1 cellular context compared by ENCODE assay signal in the genomic region with DNA sequence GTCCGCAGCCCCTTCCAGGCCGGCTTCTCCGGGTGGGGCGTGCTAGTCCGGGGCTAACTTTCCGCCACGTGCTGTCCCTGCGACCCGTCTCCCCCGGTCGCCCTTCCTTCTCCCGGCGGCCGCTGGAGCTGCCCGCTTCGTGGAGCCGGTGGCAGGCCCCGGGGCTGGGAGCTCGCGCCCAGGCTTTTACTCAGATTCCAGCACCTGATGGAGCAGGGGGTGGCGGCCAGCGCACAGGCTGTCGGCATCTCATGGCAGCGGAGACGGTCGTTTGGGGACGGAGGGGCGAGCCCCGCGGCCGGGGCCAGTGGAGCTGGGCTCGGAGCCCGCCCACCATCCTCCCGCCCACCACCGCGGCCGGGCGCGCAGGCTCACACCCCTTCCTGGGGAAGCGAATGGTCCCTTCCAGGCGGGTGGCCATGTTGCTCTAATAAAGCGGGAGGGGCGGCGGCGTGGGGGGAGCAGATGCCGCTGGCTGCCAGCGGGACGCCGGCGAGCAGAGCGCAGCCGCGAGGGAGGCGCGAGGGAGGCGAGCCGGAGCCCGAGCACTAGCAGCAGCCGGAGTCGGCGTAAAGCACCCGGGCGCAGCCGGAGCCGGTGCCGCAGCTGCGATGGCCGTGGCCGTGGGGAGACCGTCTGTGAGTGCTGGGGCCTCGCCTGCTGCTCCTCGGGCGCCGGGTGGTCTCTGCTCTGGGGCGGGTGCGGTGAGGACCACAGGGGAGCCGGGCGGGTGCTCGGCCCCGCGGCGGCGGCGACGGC.
A peak's percentile ranks its signal among the peaks of the same experiment; 100 is the strongest.
TF ChIP-seq lines count a peak whose summit lies in the region.

A gene (plus strand): TSS at position 460 of the 759 bp plus-strand sequence. CDS start 152 bp downstream, at position 612.

TF ChIP-seq in HepG2, 621 proteins besides CTCF, POLR2A, EP300 and RAD21 (continued from another document and continues in another):
- TF ChIP-seq, protein P1, sequence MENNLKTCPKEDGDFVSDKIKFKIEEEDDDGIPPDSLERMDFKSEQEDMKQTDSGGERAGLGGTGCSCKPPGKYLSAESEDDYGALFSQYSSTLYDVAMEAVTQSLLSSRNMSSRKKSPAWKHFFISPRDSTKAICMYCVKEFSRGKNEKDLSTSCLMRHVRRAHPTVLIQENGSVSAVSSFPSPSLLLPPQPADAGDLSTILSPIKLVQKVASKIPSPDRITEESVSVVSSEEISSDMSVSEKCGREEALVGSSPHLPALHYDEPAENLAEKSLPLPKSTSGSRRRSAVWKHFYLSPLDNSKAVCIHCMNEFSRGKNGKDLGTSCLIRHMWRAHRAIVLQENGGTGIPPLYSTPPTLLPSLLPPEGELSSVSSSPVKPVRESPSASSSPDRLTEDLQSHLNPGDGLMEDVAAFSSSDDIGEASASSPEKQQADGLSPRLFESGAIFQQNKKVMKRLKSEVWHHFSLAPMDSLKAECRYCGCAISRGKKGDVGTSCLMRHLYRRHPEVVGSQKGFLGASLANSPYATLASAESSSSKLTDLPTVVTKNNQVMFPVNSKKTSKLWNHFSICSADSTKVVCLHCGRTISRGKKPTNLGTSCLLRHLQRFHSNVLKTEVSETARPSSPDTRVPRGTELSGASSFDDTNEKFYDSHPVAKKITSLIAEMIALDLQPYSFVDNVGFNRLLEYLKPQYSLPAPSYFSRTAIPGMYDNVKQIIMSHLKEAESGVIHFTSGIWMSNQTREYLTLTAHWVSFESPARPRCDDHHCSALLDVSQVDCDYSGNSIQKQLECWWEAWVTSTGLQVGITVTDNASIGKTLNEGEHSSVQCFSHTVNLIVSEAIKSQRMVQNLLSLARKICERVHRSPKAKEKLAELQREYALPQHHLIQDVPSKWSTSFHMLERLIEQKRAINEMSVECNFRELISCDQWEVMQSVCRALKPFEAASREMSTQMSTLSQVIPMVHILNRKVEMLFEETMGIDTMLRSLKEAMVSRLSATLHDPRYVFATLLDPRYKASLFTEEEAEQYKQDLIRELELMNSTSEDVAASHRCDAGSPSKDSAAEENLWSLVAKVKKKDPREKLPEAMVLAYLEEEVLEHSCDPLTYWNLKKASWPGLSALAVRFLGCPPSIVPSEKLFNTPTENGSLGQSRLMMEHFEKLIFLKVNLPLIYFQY (CRISPR knock-in tag; IDR thresholded peaks at IDR 0.05; ENCODE audit: borderline replicate concordance), result 0 out of 2 replicates have a peak, but pooled peaks have one; percentile 15
- no peak for TF ChIP-seq ZSCAN30 (CRISPR knock-in tag; IDR thresholded peaks at IDR 0.05)
- TF ChIP-seq ZNF557 (CRISPR knock-in tag; IDR thresholded peaks at IDR 0.05), result no peak; the same call in 1 of the 2 replicates
- TF ChIP-seq ZFP90 (CRISPR knock-in tag; IDR thresholded peaks at IDR 0.05; ENCODE audit: borderline replicate concordance), result no peak
- no peak for TF ChIP-seq SCMH1 (CRISPR knock-in tag; IDR thresholded peaks at IDR 0.05; ENCODE audit: borderline replicate concordance)
- no peak for TF ChIP-seq ZNF101 (CRISPR knock-in tag; IDR thresholded peaks at IDR 0.05; ENCODE audit: borderline replicate concordance, low read depth)
- TF ChIP-seq ZNF124 (CRISPR knock-in tag; IDR thresholded peaks at IDR 0.05), result peak; percentile 80; the same call in 1 of the 2 replicates
- no peak for TF ChIP-seq HMG20A (CRISPR knock-in tag; IDR thresholded peaks at IDR 0.05; ENCODE audit: borderline replicate concordance)
- TF ChIP-seq SAP130 (CRISPR knock-in tag; IDR thresholded peaks at IDR 0.05; ENCODE audit: low read depth), result peak; percentile 80
- TF ChIP-seq ZEB1 (IDR thresholded peaks at IDR 0.05; ENCODE audit: insufficient replicate concordance, low read depth), result peak; percentile 30
- no peak for TF ChIP-seq ZNF17 (CRISPR knock-in tag; IDR thresholded peaks at IDR 0.05)
- TF ChIP-seq ONECUT2 (CRISPR knock-in tag; IDR thresholded peaks at IDR 0.05), result no peak
- peak; percentile 62 for TF ChIP-seq AGO2 (optimal IDR thresholded peaks at IDR 0.05; ENCODE audit: low read depth, low read length)
- TF ChIP-seq, protein P2, sequence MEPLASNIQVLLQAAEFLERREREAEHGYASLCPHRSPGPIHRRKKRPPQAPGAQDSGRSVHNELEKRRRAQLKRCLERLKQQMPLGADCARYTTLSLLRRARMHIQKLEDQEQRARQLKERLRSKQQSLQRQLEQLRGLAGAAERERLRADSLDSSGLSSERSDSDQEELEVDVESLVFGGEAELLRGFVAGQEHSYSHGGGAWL (CRISPR knock-in tag; IDR thresholded peaks at IDR 0.05), result peak; percentile 26
- TF ChIP-seq, protein P3, sequence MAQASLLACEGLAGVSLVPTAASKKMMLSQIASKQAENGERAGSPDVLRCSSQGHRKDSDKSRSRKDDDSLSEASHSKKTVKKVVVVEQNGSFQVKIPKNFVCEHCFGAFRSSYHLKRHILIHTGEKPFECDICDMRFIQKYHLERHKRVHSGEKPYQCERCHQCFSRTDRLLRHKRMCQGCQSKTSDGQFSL (CRISPR knock-in tag; IDR thresholded peaks at IDR 0.05), result peak; percentile 97
- TF ChIP-seq, protein P4, sequence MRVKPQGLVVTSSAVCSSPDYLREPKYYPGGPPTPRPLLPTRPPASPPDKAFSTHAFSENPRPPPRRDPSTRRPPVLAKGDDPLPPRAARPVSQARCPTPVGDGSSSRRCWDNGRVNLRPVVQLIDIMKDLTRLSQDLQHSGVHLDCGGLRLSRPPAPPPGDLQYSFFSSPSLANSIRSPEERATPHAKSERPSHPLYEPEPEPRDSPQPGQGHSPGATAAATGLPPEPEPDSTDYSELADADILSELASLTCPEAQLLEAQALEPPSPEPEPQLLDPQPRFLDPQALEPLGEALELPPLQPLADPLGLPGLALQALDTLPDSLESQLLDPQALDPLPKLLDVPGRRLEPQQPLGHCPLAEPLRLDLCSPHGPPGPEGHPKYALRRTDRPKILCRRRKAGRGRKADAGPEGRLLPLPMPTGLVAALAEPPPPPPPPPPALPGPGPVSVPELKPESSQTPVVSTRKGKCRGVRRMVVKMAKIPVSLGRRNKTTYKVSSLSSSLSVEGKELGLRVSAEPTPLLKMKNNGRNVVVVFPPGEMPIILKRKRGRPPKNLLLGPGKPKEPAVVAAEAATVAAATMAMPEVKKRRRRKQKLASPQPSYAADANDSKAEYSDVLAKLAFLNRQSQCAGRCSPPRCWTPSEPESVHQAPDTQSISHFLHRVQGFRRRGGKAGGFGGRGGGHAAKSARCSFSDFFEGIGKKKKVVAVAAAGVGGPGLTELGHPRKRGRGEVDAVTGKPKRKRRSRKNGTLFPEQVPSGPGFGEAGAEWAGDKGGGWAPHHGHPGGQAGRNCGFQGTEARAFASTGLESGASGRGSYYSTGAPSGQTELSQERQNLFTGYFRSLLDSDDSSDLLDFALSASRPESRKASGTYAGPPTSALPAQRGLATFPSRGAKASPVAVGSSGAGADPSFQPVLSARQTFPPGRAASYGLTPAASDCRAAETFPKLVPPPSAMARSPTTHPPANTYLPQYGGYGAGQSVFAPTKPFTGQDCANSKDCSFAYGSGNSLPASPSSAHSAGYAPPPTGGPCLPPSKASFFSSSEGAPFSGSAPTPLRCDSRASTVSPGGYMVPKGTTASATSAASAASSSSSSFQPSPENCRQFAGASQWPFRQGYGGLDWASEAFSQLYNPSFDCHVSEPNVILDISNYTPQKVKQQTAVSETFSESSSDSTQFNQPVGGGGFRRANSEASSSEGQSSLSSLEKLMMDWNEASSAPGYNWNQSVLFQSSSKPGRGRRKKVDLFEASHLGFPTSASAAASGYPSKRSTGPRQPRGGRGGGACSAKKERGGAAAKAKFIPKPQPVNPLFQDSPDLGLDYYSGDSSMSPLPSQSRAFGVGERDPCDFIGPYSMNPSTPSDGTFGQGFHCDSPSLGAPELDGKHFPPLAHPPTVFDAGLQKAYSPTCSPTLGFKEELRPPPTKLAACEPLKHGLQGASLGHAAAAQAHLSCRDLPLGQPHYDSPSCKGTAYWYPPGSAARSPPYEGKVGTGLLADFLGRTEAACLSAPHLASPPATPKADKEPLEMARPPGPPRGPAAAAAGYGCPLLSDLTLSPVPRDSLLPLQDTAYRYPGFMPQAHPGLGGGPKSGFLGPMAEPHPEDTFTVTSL (CRISPR knock-in tag; IDR thresholded peaks at IDR 0.05; ENCODE audit: borderline replicate concordance), result no peak; the same call in 1 of the 2 replicates
- TF ChIP-seq, protein P5, sequence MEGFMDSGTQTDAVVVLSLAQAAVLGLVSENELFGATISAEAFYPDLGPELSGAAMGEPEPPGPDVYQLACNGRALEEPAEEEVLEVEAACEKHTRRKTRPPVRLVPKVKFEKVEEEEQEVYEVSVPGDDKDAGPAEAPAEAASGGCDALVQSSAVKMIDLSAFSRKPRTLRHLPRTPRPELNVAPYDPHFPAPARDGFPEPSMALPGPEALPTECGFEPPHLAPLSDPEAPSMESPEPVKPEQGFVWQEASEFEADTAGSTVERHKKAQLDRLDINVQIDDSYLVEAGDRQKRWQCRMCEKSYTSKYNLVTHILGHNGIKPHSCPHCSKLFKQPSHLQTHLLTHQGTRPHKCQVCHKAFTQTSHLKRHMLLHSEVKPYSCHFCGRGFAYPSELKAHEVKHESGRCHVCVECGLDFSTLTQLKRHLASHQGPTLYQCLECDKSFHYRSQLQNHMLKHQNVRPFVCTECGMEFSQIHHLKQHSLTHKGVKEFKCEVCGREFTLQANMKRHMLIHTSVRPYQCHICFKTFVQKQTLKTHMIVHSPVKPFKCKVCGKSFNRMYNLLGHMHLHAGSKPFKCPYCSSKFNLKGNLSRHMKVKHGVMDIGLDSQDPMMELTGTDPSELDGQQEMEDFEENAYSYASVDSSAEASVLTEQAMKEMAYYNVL (CRISPR knock-in tag; IDR thresholded peaks at IDR 0.05; ENCODE audit: borderline replicate concordance), result no peak; the same call in 1 of the 2 replicates
- TF ChIP-seq KDM5A (IDR thresholded peaks at IDR 0.05; ENCODE audit: borderline replicate concordance, low read length), result no peak
- no peak for TF ChIP-seq PITX1 (CRISPR knock-in tag; IDR thresholded peaks at IDR 0.05)
- TF ChIP-seq ZMAT3 (CRISPR knock-in tag; conservative IDR thresholded peaks at IDR 0.05), result peak; percentile 29; the same call in 1 of the 2 replicates
- TF ChIP-seq, protein P6, sequence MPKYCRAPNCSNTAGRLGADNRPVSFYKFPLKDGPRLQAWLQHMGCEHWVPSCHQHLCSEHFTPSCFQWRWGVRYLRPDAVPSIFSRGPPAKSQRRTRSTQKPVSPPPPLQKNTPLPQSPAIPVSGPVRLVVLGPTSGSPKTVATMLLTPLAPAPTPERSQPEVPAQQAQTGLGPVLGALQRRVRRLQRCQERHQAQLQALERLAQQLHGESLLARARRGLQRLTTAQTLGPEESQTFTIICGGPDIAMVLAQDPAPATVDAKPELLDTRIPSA (CRISPR knock-in tag; IDR thresholded peaks at IDR 0.05; ENCODE audit: borderline replicate concordance), result peak; percentile 13; the same call in 1 of the 2 replicates
- TF ChIP-seq, protein P7, sequence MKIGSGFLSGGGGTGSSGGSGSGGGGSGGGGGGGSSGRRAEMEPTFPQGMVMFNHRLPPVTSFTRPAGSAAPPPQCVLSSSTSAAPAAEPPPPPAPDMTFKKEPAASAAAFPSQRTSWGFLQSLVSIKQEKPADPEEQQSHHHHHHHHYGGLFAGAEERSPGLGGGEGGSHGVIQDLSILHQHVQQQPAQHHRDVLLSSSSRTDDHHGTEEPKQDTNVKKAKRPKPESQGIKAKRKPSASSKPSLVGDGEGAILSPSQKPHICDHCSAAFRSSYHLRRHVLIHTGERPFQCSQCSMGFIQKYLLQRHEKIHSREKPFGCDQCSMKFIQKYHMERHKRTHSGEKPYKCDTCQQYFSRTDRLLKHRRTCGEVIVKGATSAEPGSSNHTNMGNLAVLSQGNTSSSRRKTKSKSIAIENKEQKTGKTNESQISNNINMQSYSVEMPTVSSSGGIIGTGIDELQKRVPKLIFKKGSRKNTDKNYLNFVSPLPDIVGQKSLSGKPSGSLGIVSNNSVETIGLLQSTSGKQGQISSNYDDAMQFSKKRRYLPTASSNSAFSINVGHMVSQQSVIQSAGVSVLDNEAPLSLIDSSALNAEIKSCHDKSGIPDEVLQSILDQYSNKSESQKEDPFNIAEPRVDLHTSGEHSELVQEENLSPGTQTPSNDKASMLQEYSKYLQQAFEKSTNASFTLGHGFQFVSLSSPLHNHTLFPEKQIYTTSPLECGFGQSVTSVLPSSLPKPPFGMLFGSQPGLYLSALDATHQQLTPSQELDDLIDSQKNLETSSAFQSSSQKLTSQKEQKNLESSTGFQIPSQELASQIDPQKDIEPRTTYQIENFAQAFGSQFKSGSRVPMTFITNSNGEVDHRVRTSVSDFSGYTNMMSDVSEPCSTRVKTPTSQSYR (CRISPR knock-in tag; IDR thresholded peaks at IDR 0.05; ENCODE audit: borderline replicate concordance), result peak; percentile 49; the same call in 1 of the 2 replicates
- TF ChIP-seq GLI4 (CRISPR knock-in tag; IDR thresholded peaks at IDR 0.05; ENCODE audit: borderline replicate concordance), result no peak
- peak; percentile 68; the same call in 1 of the 2 replicates for TF ChIP-seq ZNF790 (CRISPR knock-in tag; IDR thresholded peaks at IDR 0.05; ENCODE audit: borderline replicate concordance)
- no peak for TF ChIP-seq ELF1 (CRISPR knock-in tag; IDR thresholded peaks at IDR 0.05)
- no peak for TF ChIP-seq ZSCAN22 (CRISPR knock-in tag; IDR thresholded peaks at IDR 0.05)
- TF ChIP-seq JARID2 (CRISPR knock-in tag; IDR thresholded peaks at IDR 0.05; ENCODE audit: insufficient replicate concordance), result no peak
- TF ChIP-seq, protein P8, sequence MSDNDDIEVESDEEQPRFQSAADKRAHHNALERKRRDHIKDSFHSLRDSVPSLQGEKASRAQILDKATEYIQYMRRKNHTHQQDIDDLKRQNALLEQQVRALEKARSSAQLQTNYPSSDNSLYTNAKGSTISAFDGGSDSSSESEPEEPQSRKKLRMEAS (IDR thresholded peaks at IDR 0.05), result peak; percentile 89
- TF ChIP-seq, protein P9, sequence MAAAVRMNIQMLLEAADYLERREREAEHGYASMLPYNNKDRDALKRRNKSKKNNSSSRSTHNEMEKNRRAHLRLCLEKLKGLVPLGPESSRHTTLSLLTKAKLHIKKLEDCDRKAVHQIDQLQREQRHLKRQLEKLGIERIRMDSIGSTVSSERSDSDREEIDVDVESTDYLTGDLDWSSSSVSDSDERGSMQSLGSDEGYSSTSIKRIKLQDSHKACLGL (CRISPR knock-in tag; IDR thresholded peaks at IDR 0.05), result 0 out of 2 replicates have a peak, but pooled peaks have one; percentile 36
- no peak for TF ChIP-seq SUZ12 (IDR thresholded peaks at IDR 0.05; ENCODE audit: low read depth, low read length)
